9 cellular contexts compared by ENCODE assay signal in genomic region chr17:66711936-66712335, GRCh38.
DNase-seq lines count a peak whose midpoint lies in the region; ATAC-seq and TF ChIP-seq lines count a peak whose summit lies in the region.
"Had no signal": no experiment of that assay in that cellular context is flagged by ENCODE, and none has a peak within 500 bp of the region (broad histone marks: within the 10 kb centered on the region; RNA-seq: fewer than 3 reads in every experiment).

No MANE protein-coding gene starts in this region.

- WGBS in lung, 2 donors, result 24 to 43% methylated on average over 2 of the region's 2 CpGs

- DNase-seq in DMS153 (lab: John Stamatoyannopoulos, UW) (peak; percentile 72), LoVo (ENCODE audit: low spot score) (peak; percentile 33), astrocyte of the hippocampus (ENCODE audit: low read depth, low spot score) (peak; percentile 62), lung (ENCODE audit: low spot score) (peak; percentile 61), GM10248 (ENCODE audit: extremely low spot score) (no peak)
- DNase-seq: activated CD4-positive, alpha-beta T cell treated with anti-CD3 and anti-CD28 coated beads, Interleukin-2, amount 50 U/mL, for 48 hours had no signal

- H3K27me3 ChIP-seq in lung (ENCODE audit: control insufficient read depth, insufficient read depth), result no peaks in the 10 kb centered on the region

- no peak overlapping the region for H3K4me3 ChIP-seq in lung

- POLR2A ChIA-PET in GM10248 (lab: Yijun Ruan, JAX), result no interaction called here

- ATAC-seq in lung (ENCODE audit: insufficient read depth, low FRiP score) (no peak), HG02970 (IDR thresholded peaks at IDR 0.05; ENCODE audit: low FRiP score, unreplicated experiment) (no peak), GM21576 (IDR thresholded peaks at IDR 0.05; ENCODE audit: unreplicated experiment) (no peak), HG03108 (IDR thresholded peaks at IDR 0.05; ENCODE audit: unreplicated experiment) (no peak)

- CTCF ChIA-PET in GM10248 (lab: Yijun Ruan, JAX), result no interaction called here

- no peaks in the 10 kb centered on the region for H3K9me3 ChIP-seq in lung (ENCODE audit: control insufficient read depth in 2 of 2, insufficient read depth in 1 of 2, low read length in 1 of 2)

- TF ChIP-seq CTCF in lung (IDR thresholded peaks at IDR 0.05; ENCODE audit: control extremely low read depth, extremely low read depth), result no peak
- TF ChIP-seq CTCF in GM10248 (IDR thresholded peaks at IDR 0.05; ENCODE audit: control extremely low read depth, extremely low read depth, low read depth, missing control alignments), result no peak

- no peaks in the 10 kb centered on the region for H3K36me3 ChIP-seq in lung (ENCODE audit: control insufficient read depth in 2 of 2, insufficient read depth in 2 of 2, low read length in 2 of 2)

- peak overlapping the region in 1 of 2 donors; percentile 76 for H3K27ac ChIP-seq in lung (ENCODE audit: low read depth in 1 of 2, low read length in 1 of 2)

- H3K4me1 ChIP-seq in lung (ENCODE audit: control insufficient read depth in 2 of 2, insufficient read depth in 2 of 2, low read length in 2 of 2), result peaks cover 2 to 5% of the 10 kb centered on the region in 2 donors
